In genomic region chr5:124658867-124659557, GRCh38 we compare ENCODE assay signal across 10 cellular contexts.
DNase-seq lines count a peak whose midpoint lies in the region; ATAC-seq and TF ChIP-seq lines count a peak whose summit lies in the region.
"Had no signal": no experiment of that assay in that cellular context is flagged by ENCODE, and none has a peak within 500 bp of the region (broad histone marks: within the 10 kb centered on the region; RNA-seq: fewer than 3 reads in every experiment).

No MANE protein-coding gene starts in this region.

- H3K36me3 ChIP-seq in Caco-2 (ENCODE audit: control insufficient read depth, insufficient read depth, low read length), result no peaks in the 10 kb centered on the region
- H3K36me3 ChIP-seq in body of pancreas (replicated peaks in 1 of 2; ENCODE audit: insufficient read depth in 1 of 2, low read depth in 2 of 2), result no peaks in the 10 kb centered on the region
- H3K36me3 ChIP-seq in naive thymus-derived CD4-positive, alpha-beta T cell (ENCODE audit: control insufficient read depth in 2 of 3, insufficient read depth in 3 of 3, low read length in 3 of 3), result no peaks in the 10 kb centered on the region
- no peaks in the 10 kb centered on the region for H3K36me3 ChIP-seq in mucosa of descending colon (ENCODE audit: low read depth)

- H3K4me1 ChIP-seq in Caco-2 (peaks cover 82% of the 10 kb centered on the region), body of pancreas (peaks cover 96% of the 10 kb centered on the region), mucosa of descending colon (ENCODE audit: low read depth) (peaks cover 72% of the 10 kb centered on the region)
- H3K4me1 ChIP-seq in naive thymus-derived CD4-positive, alpha-beta T cell (ENCODE audit: control insufficient read depth in 2 of 2, insufficient read depth in 2 of 2, low read length in 2 of 2), result no peaks in the 10 kb centered on the region

- peaks cover 19% of the 10 kb centered on the region for H3K4me1 Mint-ChIP-seq in Caco-2 (ENCODE audit: low read depth, unreplicated experiment)
- peaks cover 0 to 6% (median 0%) of the 10 kb centered on the region in 7 donors for H3K4me1 Mint-ChIP-seq in naive thymus-derived CD4-positive, alpha-beta T cell

- ATAC-seq in body of pancreas, result no peak
- ATAC-seq in naive thymus-derived CD4-positive, alpha-beta T cell, result peak; percentile 76
- ATAC-seq in omental fat pad (ENCODE audit: low FRiP score), result no peak
- no peak for ATAC-seq in mucosa of descending colon
- no peak for ATAC-seq in GM21576 (IDR thresholded peaks at IDR 0.05; ENCODE audit: unreplicated experiment)
- ATAC-seq: CD8-positive, alpha-beta T cell had no signal

- H3K9me3 Mint-ChIP-seq in Caco-2 (ENCODE audit: unreplicated experiment), result no peaks in the 10 kb centered on the region
- no peaks in the 10 kb centered on the region for H3K9me3 Mint-ChIP-seq in naive thymus-derived CD4-positive, alpha-beta T cell
- H3K9me3 Mint-ChIP-seq: CD8-positive, alpha-beta T cell had no signal

- DNase-seq in Caco-2 (no peak), NCI-H526 treated with DMSO at 0.1 percent for 48 hours (lab: John Stamatoyannopoulos, UW) (peak; percentile 24), body of pancreas (no peak), omental fat pad (ENCODE audit: low spot score) (no peak), mucosa of descending colon (no peak)
- DNase-seq in naive thymus-derived CD4-positive, alpha-beta T cell, result no peak
- no peak for DNase-seq in activated CD4-positive, CD25-positive, alpha-beta regulatory T cell treated with anti-CD3 and anti-CD28 coated beads, Interleukin-2, amount 50 U/mL, for 72 hours
- DNase-seq: CD8-positive, alpha-beta T cell; NCI-H2171 had no signal

- H3K36me3 Mint-ChIP-seq in Caco-2 (ENCODE audit: insufficient read depth, unreplicated experiment), result peaks cover 9% of the 10 kb centered on the region
- H3K36me3 Mint-ChIP-seq in naive thymus-derived CD4-positive, alpha-beta T cell, result no peaks in the 10 kb centered on the region
- H3K36me3 Mint-ChIP-seq: CD8-positive, alpha-beta T cell had no signal

- BruUV-seq in Caco-2 (replicated peaks; lab: Mats Ljungman, UMichigan), result no TSS peak

- 52 to 58% methylated on average over 6 of the region's 6 CpGs for WGBS in body of pancreas, 2 donors

- POLR2A ChIA-PET in Caco-2 (lab: Charles Lee), result interaction anchor here (1.5 kb wide), 1 partner anchor 89 kb away, joined by 4 read pairs; no protein-coding TSS in a partner anchor
- POLR2A ChIA-PET in naive thymus-derived CD4-positive, alpha-beta T cell (lab: Charles Lee), result no interaction called here

- H3K4me3 ChIP-seq in Caco-2 (ENCODE audit: low read depth, low read length) (no peak overlapping the region), body of pancreas (no peak overlapping the region), mucosa of descending colon (no peak overlapping the region)
- H3K4me3 ChIP-seq in naive thymus-derived CD4-positive, alpha-beta T cell (ENCODE audit: low read length), result no peak overlapping the region

- H3K27ac Mint-ChIP-seq in Caco-2 (ENCODE audit: unreplicated experiment), result peak overlapping the region; percentile 96
- no peak overlapping the region for H3K27ac Mint-ChIP-seq in naive thymus-derived CD4-positive, alpha-beta T cell
- H3K27ac Mint-ChIP-seq: CD8-positive, alpha-beta T cell had no signal

- no peaks in the 10 kb centered on the region for H3K27me3 Mint-ChIP-seq in Caco-2 (ENCODE audit: insufficient read depth, unreplicated experiment)
- H3K27me3 Mint-ChIP-seq in naive thymus-derived CD4-positive, alpha-beta T cell, result peaks cover 12 to 47% (median 20%) of the 10 kb centered on the region in 5 donors

- TF ChIP-seq CTCF in Caco-2 (IDR thresholded peaks at IDR 0.05; ENCODE audit: insufficient read depth in 1 of 2, low read depth in 1 of 2, low read length in 1 of 2, severe bottlenecking in 1 of 2, unreplicated experiment in 1 of 2) (no peak), body of pancreas (IDR thresholded peaks at IDR 0.05) (no peak), omental fat pad (IDR thresholded peaks at IDR 0.05) (no peak), mucosa of descending colon (IDR thresholded peaks at IDR 0.05) (no peak)

- H3K4me3 Mint-ChIP-seq in Caco-2 (ENCODE audit: unreplicated experiment), result no peak overlapping the region
- peak overlapping the region in 1 of 10 donors; percentile 14 for H3K4me3 Mint-ChIP-seq in naive thymus-derived CD4-positive, alpha-beta T cell
- H3K4me3 Mint-ChIP-seq: CD8-positive, alpha-beta T cell had no signal

- CTCF ChIA-PET in Caco-2 (lab: Charles Lee), result interaction anchor here (0.6 kb wide), 1 partner anchor 80 kb away, joined by 3 read pairs; no protein-coding TSS in a partner anchor
- CTCF ChIA-PET in naive thymus-derived CD4-positive, alpha-beta T cell (lab: Charles Lee), result no interaction called here

- TF ChIP-seq POLR2A in body of pancreas (IDR thresholded peaks at IDR 0.05), result no peak

- H3K27ac ChIP-seq in body of pancreas, result peak overlapping the region; percentile 12 to 84 (median 82)
- no peak overlapping the region for H3K27ac ChIP-seq in naive thymus-derived CD4-positive, alpha-beta T cell (ENCODE audit: low read depth, low read length)

- no peaks in the 10 kb centered on the region for H3K9me3 ChIP-seq in Caco-2
- H3K9me3 ChIP-seq in body of pancreas, result no peaks in the 10 kb centered on the region
- no peaks in the 10 kb centered on the region for H3K9me3 ChIP-seq in naive thymus-derived CD4-positive, alpha-beta T cell (ENCODE audit: control insufficient read depth in 2 of 3, low read length in 3 of 3)
- no peaks in the 10 kb centered on the region for H3K9me3 ChIP-seq in mucosa of descending colon

- intact Hi-C loops in Caco-2 (cut with micrococcal nuclease; ENCODE audit: unreplicated experiment) (no loop called here), body of pancreas (cut with DNase I) (no loop called here), mucosa of descending colon (cut with DNase I, micrococcal nuclease) (loop anchor here in 1 of 2 donors (10.0 kb wide), 1 partner anchor 86 kb away; the partner anchor contains the start of gene ZNF608)
- intact Hi-C loops in naive thymus-derived CD4-positive, alpha-beta T cell (cut with micrococcal nuclease), result no loop called here

- H3K27me3 ChIP-seq in Caco-2 (replicated peaks; ENCODE audit: control insufficient read depth, insufficient read depth, low read length) (no peaks in the 10 kb centered on the region), body of pancreas (no peaks in the 10 kb centered on the region)
- peaks cover 0 to 6% of the 10 kb centered on the region in 2 donors for H3K27me3 ChIP-seq in naive thymus-derived CD4-positive, alpha-beta T cell (ENCODE audit: control insufficient read depth in 2 of 2, insufficient read depth in 2 of 2, low read length in 2 of 2)
